1 cellular context compared by ENCODE assay signal in genomic region chr3:172080503-172080902, GRCh38.
TF ChIP-seq lines count a peak whose summit lies in the region.

No MANE protein-coding gene starts in this region.

TF ChIP-seq in HepG2, 621 proteins besides CTCF, POLR2A, EP300 and RAD21 (continued from another document and continues in another):
- TF ChIP-seq NFAT5 (CRISPR knock-in tag; IDR thresholded peaks at IDR 0.05) = no peak
- no peak for TF ChIP-seq PRDM10 (CRISPR knock-in tag; IDR thresholded peaks at IDR 0.05; ENCODE audit: low read depth)
- TF ChIP-seq AKNA (CRISPR knock-in tag; IDR thresholded peaks at IDR 0.05; ENCODE audit: borderline replicate concordance) = no peak
- TF ChIP-seq ZNF883 (CRISPR knock-in tag; IDR thresholded peaks at IDR 0.05; ENCODE audit: not compliant biosample characterization) = no peak
- TF ChIP-seq ZBTB26 (CRISPR knock-in tag; IDR thresholded peaks at IDR 0.05; ENCODE audit: borderline replicate concordance) = no peak
- no peak for TF ChIP-seq ZNF280B (CRISPR knock-in tag; IDR thresholded peaks at IDR 0.05; ENCODE audit: borderline replicate concordance)
- TF ChIP-seq ZNF460 (CRISPR knock-in tag; IDR thresholded peaks at IDR 0.05; ENCODE audit: borderline replicate concordance) = no peak
- no peak for TF ChIP-seq GZF1 (CRISPR knock-in tag; IDR thresholded peaks at IDR 0.05)
- no peak for TF ChIP-seq CERS6 (CRISPR knock-in tag; IDR thresholded peaks at IDR 0.05)
- no peak for TF ChIP-seq ZBTB2 (CRISPR knock-in tag; IDR thresholded peaks at IDR 0.05; ENCODE audit: low read depth)
- no peak for TF ChIP-seq PHB2 (IDR thresholded peaks at IDR 0.05; ENCODE audit: partially characterized antibody)
- TF ChIP-seq ZNF547 (CRISPR knock-in tag; IDR thresholded peaks at IDR 0.05) = no peak
- TF ChIP-seq KMT2A (CRISPR knock-in tag; IDR thresholded peaks at IDR 0.05) = no peak
- no peak for TF ChIP-seq DZIP1 (CRISPR knock-in tag; IDR thresholded peaks at IDR 0.05)
- TF ChIP-seq ZFP36L1 (CRISPR knock-in tag; IDR thresholded peaks at IDR 0.05) = no peak
- TF ChIP-seq FOXA3 (CRISPR knock-in tag; IDR thresholded peaks at IDR 0.05) = peak; percentile 83
- TF ChIP-seq HNRNPUL1 (IDR thresholded peaks at IDR 0.05; ENCODE audit: low read depth, low read length) = no peak
- no peak for TF ChIP-seq ZNF766 (CRISPR knock-in tag; IDR thresholded peaks at IDR 0.05; ENCODE audit: borderline replicate concordance)
- TF ChIP-seq ZNF496 (CRISPR knock-in tag; IDR thresholded peaks at IDR 0.05; ENCODE audit: insufficient replicate concordance) = no peak
- TF ChIP-seq ZFX (CRISPR knock-in tag; IDR thresholded peaks at IDR 0.05; ENCODE audit: low read depth) = peak; percentile 61; the same call in 1 of the 2 replicates
- TF ChIP-seq ISL2 (CRISPR knock-in tag; IDR thresholded peaks at IDR 0.05) = peak; percentile 43; the same call in 1 of the 2 replicates
- no peak for TF ChIP-seq CBX2 (IDR thresholded peaks at IDR 0.05; ENCODE audit: low read depth, low read length)
- TF ChIP-seq CBX2 (CRISPR knock-in tag; IDR thresholded peaks at IDR 0.05; ENCODE audit: low read depth) = no peak
- TF ChIP-seq RNF219 (CRISPR knock-in tag; IDR thresholded peaks at IDR 0.05) = no peak
- TF ChIP-seq ELF1 (CRISPR knock-in tag; IDR thresholded peaks at IDR 0.05) = no peak
- TF ChIP-seq TBP (CRISPR knock-in tag; IDR thresholded peaks at IDR 0.05) = no peak
- no peak for TF ChIP-seq NBN (conservative IDR thresholded peaks at IDR 0.05)
- TF ChIP-seq ZNF891 (CRISPR knock-in tag; IDR thresholded peaks at IDR 0.05) = no peak
- TF ChIP-seq MED8 (CRISPR knock-in tag; IDR thresholded peaks at IDR 0.05; ENCODE audit: insufficient replicate concordance) = no peak
- no peak for TF ChIP-seq BRCA1 (CRISPR knock-in tag; IDR thresholded peaks at IDR 0.05)
- peak; percentile 54; the same call in 1 of the 2 replicates for TF ChIP-seq POLR2AphosphoS2 (IDR thresholded peaks at IDR 0.05; ENCODE audit: low read depth, low read length)
